23 cellular contexts compared by ENCODE assay signal in the genomic region with DNA sequence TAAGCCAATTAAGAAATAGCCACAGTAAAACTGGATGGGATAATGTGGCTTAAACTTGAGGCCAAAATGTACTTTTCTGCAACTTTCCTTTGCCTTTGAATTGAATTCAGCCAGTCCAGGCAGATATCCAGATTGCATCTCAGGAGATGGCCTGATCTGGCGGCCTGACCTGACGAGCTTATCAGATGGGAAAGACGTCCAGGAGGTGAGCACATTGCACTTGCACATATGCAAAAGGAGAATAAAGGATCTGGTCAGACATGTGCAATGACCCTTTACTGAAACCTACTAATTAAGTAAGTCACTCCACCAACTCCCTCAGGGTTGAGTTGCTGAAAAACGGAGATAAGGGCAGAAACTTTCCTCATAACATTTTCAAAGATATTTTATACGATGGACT. TPM values are rescaled to one million over a fixed set of nuclear protein-coding genes. Genes with fewer than 3 reads are reported as not detected.
A peak's percentile ranks its signal among the peaks of the same experiment; 100 is the strongest.
DNase-seq lines count a peak whose midpoint lies in the region; ATAC-seq, FAIRE-seq and TF ChIP-seq lines count a peak whose summit lies in the region.
"Had no signal": no experiment of that assay in that cellular context is flagged by ENCODE, and none has a peak within 500 bp of the region (broad histone marks: within the 10 kb centered on the region; RNA-seq: fewer than 3 reads in every experiment).

No MANE protein-coding gene starts in this region.

- no peaks in the 10 kb centered on the region for H3K9me3 ChIP-seq in osteoblast (ENCODE audit: low read depth, low read length)
- H3K9me3 ChIP-seq: Caco-2 had no signal

- no peak for TF ChIP-seq CTCF in osteoblast (IDR thresholded peaks at IDR 0.05; ENCODE audit: extremely low read depth, low read depth, low read length)

- no peak for ATAC-seq in HG03108 (IDR thresholded peaks at IDR 0.05; ENCODE audit: unreplicated experiment)
- ATAC-seq in activated CD8-positive, alpha-beta T cell treated with anti-CD3 and anti-CD28 coated beads, Interleukin-2, amount 10 ng/mL, durations not matched to agents 7 days and 5 days, result no peak
- ATAC-seq: CD8-positive, alpha-beta T cell; GM23338; HCT116 had no signal

- DNase-seq in NCI-H82 (lab: John Stamatoyannopoulos, UW), result peak; percentile 23
- DNase-seq in NCI-H82 treated with DMSO at 0.1 percent for 48 hours (lab: John Stamatoyannopoulos, UW; ENCODE audit: unreplicated experiment), result no peak
- no peak for DNase-seq in GM12891 (ENCODE audit: insufficient read length, low spot score)
- DNase-seq in astrocyte of the hippocampus (ENCODE audit: low read depth, low spot score), result peak; percentile 5
- DNase-seq in osteoblast (ENCODE audit: insufficient read length, low spot score, missing footprints), result peak; percentile 36
- no peak for DNase-seq in glomerular visceral epithelial cell (ENCODE audit: extremely low spot score)
- no peak for DNase-seq in activated CD8-positive, alpha-beta T cell treated with anti-CD3 and anti-CD28 coated beads, Interleukin-2, amount 10 ng/mL, durations not matched to agents 7 days and 5 days
- DNase-seq: Caco-2; CD4-positive, CD25-positive, alpha-beta regulatory T cell; CD8-positive, alpha-beta T cell; DMS153; DND-41; H9 had no signal

- no peak overlapping the region for H3K4me3 Mint-ChIP-seq in activated CD8-positive, alpha-beta T cell treated with anti-CD3 and anti-CD28 coated beads, Interleukin-2, amount 10 ng/mL, durations not matched to agents 7 days and 5 days
- H3K4me3 Mint-ChIP-seq: B cell; CD4-positive, CD25-positive, alpha-beta regulatory T cell; CD8-positive, alpha-beta T cell; GM23338; H9 had no signal

- CTCF ChIA-PET in activated CD8-positive, alpha-beta T cell treated with anti-CD3 and anti-CD28 coated beads, Interleukin-2, amount 10 ng/mL, durations not matched to agents 7 days and 5 days (lab: Charles Lee), result no interaction called here

- H3K27ac ChIP-seq in osteoblast (ENCODE audit: low read depth, low read length), result no peak overlapping the region
- H3K27ac ChIP-seq: 22Rv1, BLaER1, C4-2B had no signal

- POLR2A ChIA-PET in activated CD8-positive, alpha-beta T cell treated with anti-CD3 and anti-CD28 coated beads, Interleukin-2, amount 10 ng/mL, durations not matched to agents 7 days and 5 days (lab: Charles Lee), result no interaction called here

- no peak for TF ChIP-seq POLR2A in GM12891 (IDR thresholded peaks at IDR 0.05; ENCODE audit: low read depth, low read length)

- H3K27ac Mint-ChIP-seq in activated CD8-positive, alpha-beta T cell treated with anti-CD3 and anti-CD28 coated beads, Interleukin-2, amount 10 ng/mL, durations not matched to agents 7 days and 5 days, result no peak overlapping the region
- H3K27ac Mint-ChIP-seq: B cell; CD4-positive, CD25-positive, alpha-beta regulatory T cell; CD8-positive, alpha-beta T cell; GM23338; H9 had no signal

- no peaks in the 10 kb centered on the region for H3K79me2 ChIP-seq in osteoblast (ENCODE audit: insufficient read depth, low read length)

- FAIRE-seq in GM12891 (lab: Jason Lieb, UNC), result peak; percentile 16
- FAIRE-seq: A204.1, G401.6, GM19239 had no signal

- no peak overlapping the region for H3K4me2 ChIP-seq in osteoblast (ENCODE audit: insufficient read depth, low read length)
- H3K4me2 ChIP-seq: BLaER1, GM23338 had no signal

- H4K20me1 ChIP-seq in osteoblast (ENCODE audit: insufficient read depth, low read length), result no peaks in the 10 kb centered on the region
- H4K20me1 ChIP-seq: BLaER1 had no signal

- no peaks in the 10 kb centered on the region for H3K36me3 Mint-ChIP-seq in activated CD8-positive, alpha-beta T cell treated with anti-CD3 and anti-CD28 coated beads, Interleukin-2, amount 10 ng/mL, durations not matched to agents 7 days and 5 days (ENCODE audit: low read depth)
- H3K36me3 Mint-ChIP-seq: CD4-positive, CD25-positive, alpha-beta regulatory T cell; CD8-positive, alpha-beta T cell had no signal

- no peaks in the 10 kb centered on the region for H3K4me1 ChIP-seq in osteoblast (ENCODE audit: insufficient read depth, low read length)
- H3K4me1 ChIP-seq: BLaER1, Caco-2 had no signal

- no peaks in the 10 kb centered on the region for H3K9me3 Mint-ChIP-seq in activated CD8-positive, alpha-beta T cell treated with anti-CD3 and anti-CD28 coated beads, Interleukin-2, amount 10 ng/mL, durations not matched to agents 7 days and 5 days (ENCODE audit: insufficient read depth)
- H3K9me3 Mint-ChIP-seq: CD8-positive, alpha-beta T cell had no signal

- H3K27me3 Mint-ChIP-seq in activated CD8-positive, alpha-beta T cell treated with anti-CD3 and anti-CD28 coated beads, Interleukin-2, amount 10 ng/mL, durations not matched to agents 7 days and 5 days (ENCODE audit: low read depth), result no peaks in the 10 kb centered on the region

- no peaks in the 10 kb centered on the region for H3K27me3 ChIP-seq in osteoblast (ENCODE audit: insufficient read depth, low read length)
- H3K27me3 ChIP-seq: BLaER1 had no signal

- no peaks in the 10 kb centered on the region for H3K4me1 Mint-ChIP-seq in activated CD8-positive, alpha-beta T cell treated with anti-CD3 and anti-CD28 coated beads, Interleukin-2, amount 10 ng/mL, durations not matched to agents 7 days and 5 days (ENCODE audit: low read depth)
- H3K4me1 Mint-ChIP-seq: B cell; CD4-positive, CD25-positive, alpha-beta regulatory T cell; GM23338; H9 had no signal

- no peak overlapping the region for H2AFZ ChIP-seq in osteoblast (ENCODE audit: low read length)
- H2AFZ ChIP-seq: GM23338 had no signal

- H3K4me3 ChIP-seq in osteoblast (ENCODE audit: insufficient read depth, low read length), result no peak overlapping the region
- H3K4me3 ChIP-seq: BLaER1, GM23338 had no signal

- H3K36me3 ChIP-seq in osteoblast (ENCODE audit: insufficient read depth, low read length), result no peaks in the 10 kb centered on the region
- H3K36me3 ChIP-seq: BLaER1 had no signal

TF ChIP-seq in GM12891, 5 proteins besides CTCF, POLR2A, EP300 and RAD21:
- no peak for TF ChIP-seq SPI1 (IDR thresholded peaks at IDR 0.05; ENCODE audit: low read depth, low read length)

RNA-seq across cellular contexts. Expression of a gene that starts 24.8 kb away (rescaled TPM):
- polyA plus RNA-seq in GM12891 (2012; ENCODE audit: low read depth, missing spikeins), result 10.2 TPM
- total RNA-seq in osteoblast, result 14.1 and 19.9 TPM in 2 replicates
- total RNA-seq in activated CD8-positive, alpha-beta T cell treated with anti-CD3 and anti-CD28 coated beads, Interleukin-2, amount 10 ng/mL, durations not matched to agents 7 days and 5 days, result 1 to 10 TPM; 7.1 to 9.7 TPM

Comparison
In these comparisons a context has a peak if more than half of its experiments do, and no peak if none do; other contexts are left out.
1. DNase-seq: peak in NCI-H82 (single experiment), astrocyte of the hippocampus (single experiment) and osteoblast (single experiment); none in NCI-H82 treated with DMSO at 0.1 percent for 48 hours (single experiment), GM12891 (single experiment), glomerular visceral epithelial cell (single experiment) and activated CD8-positive, alpha-beta T cell treated with anti-CD3 and anti-CD28 coated beads, Interleukin-2, amount 10 ng/mL, durations not matched to agents 7 days and 5 days (single experiment).